In genomic region chr1:200959341-200959985, GRCh38 we compare ENCODE assay signal across 30 cellular contexts.
DNase-seq lines count a peak whose midpoint lies in the region; ATAC-seq and TF ChIP-seq lines count a peak whose summit lies in the region.
"Had no signal": no experiment of that assay in that cellular context is flagged by ENCODE, and none has a peak within 500 bp of the region (broad histone marks: within the 10 kb centered on the region; RNA-seq: fewer than 3 reads in every experiment).

No MANE protein-coding gene starts in this region.

- H3K9me3 Mint-ChIP-seq in activated naive CD4-positive, alpha-beta T cell treated with anti-CD3 and anti-CD28 coated beads, Interleukin-2, amount 10 ng/mL, durations not matched to agents 7 days and 5 days = no peaks in the 10 kb centered on the region
- H3K9me3 Mint-ChIP-seq: activated CD8-positive, alpha-beta T cell treated with anti-CD3 and anti-CD28 coated beads for 36 hours; activated T-helper 1 cell treated with anti-CD3 and anti-CD28 coated beads, Interleukin-12 subunit alpha, Interleukin-12 subunit beta, Interleukin-2, Interleukin-4 antibody, amounts not matched to agents 30 ng/mL and 10 ng/mL and 1 ng/mL, durations not matched to agents 14 hours and 24 hours and 36 hours; T-helper 2 cell treated with Interferon-gamma antibody and Interleukin-4, amounts not matched to agents 5 μg/mL and 100 μg/mL, for 36 hours had no signal

- ATAC-seq in HG03045 (IDR thresholded peaks at IDR 0.05; ENCODE audit: unreplicated experiment) = no peak
- ATAC-seq: activated CD8-positive, alpha-beta T cell treated with anti-CD3 and anti-CD28 coated beads for 36 hours; body of pancreas; gastrocnemius medialis; left cardiac atrium; Panc1; sciatic nerve had no signal

- H3K36me3 Mint-ChIP-seq in activated naive CD4-positive, alpha-beta T cell treated with anti-CD3 and anti-CD28 coated beads, Interleukin-2, amount 10 ng/mL, durations not matched to agents 7 days and 5 days = no peaks in the 10 kb centered on the region

- no peak for TF ChIP-seq CTCF in GM13977 (IDR thresholded peaks at IDR 0.05; ENCODE audit: extremely low read depth, insufficient read depth, missing control alignments)

- intact Hi-C loops in posterior vena cava (cut with DNase I) = no loop called here

- peak; percentile 10 for DNase-seq in EH (ENCODE audit: low read depth)
- DNase-seq in SK-MEL-5 (ENCODE audit: low read depth, low spot score) = peak; percentile 25
- peak; percentile 64 for DNase-seq in left kidney (ENCODE audit: low read depth, low spot score)
- peak; percentile 68 for DNase-seq in posterior vena cava (ENCODE audit: low spot score)
- DNase-seq in GM13977 (ENCODE audit: low spot score) = no peak
- no peak for DNase-seq in activated naive CD4-positive, alpha-beta T cell treated with anti-CD3 and anti-CD28 coated beads, Interleukin-2, amount 10 ng/mL, durations not matched to agents 7 days and 5 days
- DNase-seq: activated CD8-positive, alpha-beta memory T cell treated with anti-CD3 and anti-CD28 coated beads, Interleukin-2, amount 50 U/mL, for 48 hours; activated CD8-positive, alpha-beta T cell treated with anti-CD3 and anti-CD28 coated beads for 36 hours; activated naive CD4-positive, alpha-beta T cell treated with anti-CD3 and anti-CD28 coated beads, Interleukin-2, amount 50 U/mL, for 16 hours; body of pancreas; Caco-2; cerebellar nuclear complex; DMS79 treated with DMSO at 0.1 percent for 48 hours; dorsolateral prefrontal cortex; gastrocnemius medialis; KBM-7; left cardiac atrium; mammary epithelial cell; NCI-H1092 treated with DMSO at 0.1 percent for 48 hours; NCI-H1930; NCI-H526; SHP77 treated with DMSO at 0.1 percent for 48 hours; stimulated activated CD4-positive, alpha-beta T cell treated with anti-CD3 and anti-CD28 coated beads, Interleukin-12 subunit alpha, Interleukin-12 subunit beta, amount 100 ng/mL, for 4 hours; stimulated activated CD4-positive, alpha-beta T cell treated with anti-CD3 and anti-CD28 coated beads, Interleukin-4, amount 100 ng/mL, for 1 hour; tibial artery had no signal

- no peaks in the 10 kb centered on the region for H3K4me1 Mint-ChIP-seq in activated naive CD4-positive, alpha-beta T cell treated with anti-CD3 and anti-CD28 coated beads, Interleukin-2, amount 10 ng/mL, durations not matched to agents 7 days and 5 days

- peaks cover 36% of the 10 kb centered on the region for H3K27me3 Mint-ChIP-seq in activated naive CD4-positive, alpha-beta T cell treated with anti-CD3 and anti-CD28 coated beads, Interleukin-2, amount 10 ng/mL, durations not matched to agents 7 days and 5 days
- H3K27me3 Mint-ChIP-seq: activated CD8-positive, alpha-beta T cell treated with anti-CD3 and anti-CD28 coated beads for 36 hours had no signal

- H3K4me3 Mint-ChIP-seq in activated naive CD4-positive, alpha-beta T cell treated with anti-CD3 and anti-CD28 coated beads, Interleukin-2, amount 10 ng/mL, durations not matched to agents 7 days and 5 days = no peak overlapping the region
- H3K4me3 Mint-ChIP-seq: activated CD8-positive, alpha-beta T cell treated with anti-CD3 and anti-CD28 coated beads for 36 hours; activated T-helper 1 cell treated with anti-CD3 and anti-CD28 coated beads, Interleukin-12 subunit alpha, Interleukin-12 subunit beta, Interleukin-2, Interleukin-4 antibody, amounts not matched to agents 30 ng/mL and 10 ng/mL and 1 ng/mL, durations not matched to agents 14 hours and 24 hours and 36 hours; T-helper 2 cell treated with Interferon-gamma antibody and Interleukin-4, amounts not matched to agents 5 μg/mL and 100 μg/mL, for 36 hours had no signal

- H3K27ac Mint-ChIP-seq in activated naive CD4-positive, alpha-beta T cell treated with anti-CD3 and anti-CD28 coated beads, Interleukin-2, amount 10 ng/mL, durations not matched to agents 7 days and 5 days = no peak overlapping the region
- H3K27ac Mint-ChIP-seq: activated CD8-positive, alpha-beta T cell treated with anti-CD3 and anti-CD28 coated beads for 36 hours; activated T-helper 1 cell treated with anti-CD3 and anti-CD28 coated beads, Interleukin-12 subunit alpha, Interleukin-12 subunit beta, Interleukin-2, Interleukin-4 antibody, amounts not matched to agents 30 ng/mL and 10 ng/mL and 1 ng/mL, durations not matched to agents 14 hours and 24 hours and 36 hours; T-helper 2 cell treated with Interferon-gamma antibody and Interleukin-4, amounts not matched to agents 5 μg/mL and 100 μg/mL, for 36 hours had no signal

- CTCF ChIA-PET in activated naive CD4-positive, alpha-beta T cell treated with anti-CD3 and anti-CD28 coated beads, Interleukin-2, amount 10 ng/mL, durations not matched to agents 7 days and 5 days (lab: Charles Lee) = interaction anchor here (2.7 kb wide), 1 partner anchor 13 kb away, joined by 9 read pairs; no protein-coding TSS in a partner anchor

- in situ Hi-C loops in SK-MEL-5 (cut with HindIII; ENCODE audit: low pct_unique_long_range_greater_than_20kb, low sequenced_read_pairs) (no loop called here), GM13977 (cut with MboI; ENCODE audit: low pct_unique_long_range_greater_than_20kb, low sequenced_read_pairs, unreplicated experiment) (no loop called here)

Comparison
In these comparisons a context has a peak if more than half of its experiments do, and no peak if none do; other contexts are left out.
1. DNase-seq: peak in EH (single experiment), SK-MEL-5 (single experiment), left kidney (single experiment) and posterior vena cava (single experiment); none in GM13977 (single experiment) and activated naive CD4-positive, alpha-beta T cell treated with anti-CD3 and anti-CD28 coated beads, Interleukin-2, amount 10 ng/mL, durations not matched to agents 7 days and 5 days (single experiment).